In the genomic region with DNA sequence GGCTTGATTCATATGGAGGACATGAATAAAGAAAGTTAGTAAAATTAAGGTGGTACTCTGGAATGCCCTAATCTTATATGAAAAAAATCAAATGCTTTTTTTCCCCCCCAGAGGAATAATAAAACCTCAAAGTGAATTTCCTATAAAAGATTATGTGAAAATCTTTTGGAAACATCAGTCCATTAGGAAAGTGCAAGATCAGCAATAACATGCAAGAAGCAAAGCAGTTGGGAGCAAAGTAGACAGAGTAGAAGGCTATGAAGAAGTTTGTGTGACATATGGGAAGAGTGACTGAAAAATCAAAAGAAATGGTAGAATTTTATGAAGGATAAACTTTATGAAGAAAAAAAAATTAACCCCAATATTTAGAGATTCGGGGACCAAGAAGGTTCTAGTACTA, we compare ENCODE assay signal across 4 cellular contexts.
A peak's percentile ranks its signal among the peaks of the same experiment; 100 is the strongest.
TF ChIP-seq lines count a peak whose summit lies in the region.

No MANE protein-coding gene starts in this region.

TF ChIP-seq in A549, 52 proteins besides CTCF, POLR2A, EP300 and RAD21:
- TF ChIP-seq MAFK (IDR thresholded peaks at IDR 0.05; ENCODE audit: partially characterized antibody) (peak; percentile 75), ZFP36 (IDR thresholded peaks at IDR 0.05; ENCODE audit: borderline replicate concordance, partially characterized antibody) (no peak)

TF ChIP-seq in IMR-90, 13 proteins besides CTCF, POLR2A, EP300 and RAD21:
- TF ChIP-seq SMC3 (IDR thresholded peaks at IDR 0.05; ENCODE audit: low read depth, low read length) (no peak), MAFK (IDR thresholded peaks at IDR 0.05; ENCODE audit: low read depth, low read length) (peak; percentile 95)

TF ChIP-seq in H1, 55 proteins besides CTCF, POLR2A, EP300 and RAD21:
- TF ChIP-seq MAFK (IDR thresholded peaks at IDR 0.05; ENCODE audit: low read depth, low read length), result peak; percentile 87
- TF ChIP-seq EGR1 (IDR thresholded peaks at IDR 0.05; ENCODE audit: borderline replicate concordance, low read depth, low read length), result no peak

TF ChIP-seq in HEK293T, 16 proteins besides CTCF, POLR2A, EP300 and RAD21:
- TF ChIP-seq HDGF (IDR thresholded peaks at IDR 0.05; ENCODE audit: borderline replicate concordance), result no peak
- TF ChIP-seq FOXM1 (IDR thresholded peaks at IDR 0.05; ENCODE audit: borderline replicate concordance), result no peak
